ENCODE assay signal across 20 cellular contexts in genomic region chr5:135702191-135702590, GRCh38.
DNase-seq lines count a peak whose midpoint lies in the region; FAIRE-seq and TF ChIP-seq lines count a peak whose summit lies in the region.
"Had no signal": no experiment of that assay in that cellular context is flagged by ENCODE, and none has a peak within 500 bp of the region (broad histone marks: within the 10 kb centered on the region; RNA-seq: fewer than 3 reads in every experiment).

No MANE protein-coding gene starts in this region.

- peak; percentile 70 for FAIRE-seq in bronchial epithelial cell (lab: Jason Lieb, UNC)
- FAIRE-seq: A549, D721Med, G401.6, GM12891, GM19239 had no signal

- TF ChIP-seq EP300 in suprapubic skin (IDR thresholded peaks at IDR 0.05), result no peak

- TF ChIP-seq POLR2A in suprapubic skin (IDR thresholded peaks at IDR 0.05), result no peak

- TF ChIP-seq CTCF in bronchial epithelial cell (IDR thresholded peaks at IDR 0.05; ENCODE audit: insufficient read depth, low read length, severe bottlenecking) (no peak), suprapubic skin (IDR thresholded peaks at IDR 0.05) (no peak)

- H3K4me1 ChIP-seq in mesendoderm (ENCODE audit: control insufficient read depth, low read depth, low read length), result no peaks in the 10 kb centered on the region
- H3K4me1 ChIP-seq in suprapubic skin, result peaks cover 53% of the 10 kb centered on the region
- H3K4me1 ChIP-seq: A549; BLaER1 treated with 17β-estradiol and CSF1 and Interleukin-3, amounts not matched to agents 10 nM and 100 nM; Caco-2 had no signal

- DNase-seq in bronchial epithelial cell (ENCODE audit: low read depth) (no peak), mesendoderm (no peak), suprapubic skin (ENCODE audit: low spot score in 2 of 2) (no peak), HuH-7.5 (ENCODE audit: low spot score) (no peak), SW480 (ENCODE audit: low spot score) (no peak)
- DNase-seq: AML-193; Caco-2; Calu3; CD4-positive, alpha-beta T cell; CD8-positive, alpha-beta T cell; DMS79 treated with DMSO at 0.1 percent for 48 hours; GF-D8 had no signal

- H3K27ac ChIP-seq in mesendoderm (ENCODE audit: low read depth, low read length) (no peak overlapping the region), suprapubic skin (peak overlapping the region; percentile 34)
- H3K27ac ChIP-seq: 22Rv1; A549; BLaER1 treated with 17β-estradiol and CSF1 and Interleukin-3, amounts not matched to agents 10 nM and 100 nM; C4-2B had no signal

- no peak overlapping the region for H3K18ac ChIP-seq in mesendoderm (ENCODE audit: low read length)

- no peak overlapping the region for H3K23ac ChIP-seq in mesendoderm (ENCODE audit: low read length)

- H3K9me3 ChIP-seq in suprapubic skin, result no peaks in the 10 kb centered on the region
- H3K9me3 ChIP-seq: A549; BLaER1 treated with 17β-estradiol and CSF1 and Interleukin-3, amounts not matched to agents 10 nM and 100 nM; Caco-2 had no signal

- H2BK5ac ChIP-seq in mesendoderm (ENCODE audit: low read length), result no peak overlapping the region

- H4K5ac ChIP-seq in mesendoderm (ENCODE audit: low read length), result no peak overlapping the region

- no peaks in the 10 kb centered on the region for H3K79me2 ChIP-seq in mesendoderm (ENCODE audit: control insufficient read depth, insufficient read depth, low read length)

- H3K27me3 ChIP-seq in bronchial epithelial cell (ENCODE audit: control insufficient read depth, insufficient read depth, low read length), result no peaks in the 10 kb centered on the region
- no peaks in the 10 kb centered on the region for H3K27me3 ChIP-seq in mesendoderm (ENCODE audit: insufficient read depth, low read length, poor library complexity)
- no peaks in the 10 kb centered on the region for H3K27me3 ChIP-seq in suprapubic skin
- H3K27me3 ChIP-seq: BLaER1 treated with 17β-estradiol and CSF1 and Interleukin-3, amounts not matched to agents 10 nM and 100 nM had no signal

- H3K79me1 ChIP-seq in mesendoderm (ENCODE audit: low read length), result no peaks in the 10 kb centered on the region

- H3K56ac ChIP-seq in mesendoderm (ENCODE audit: low read length), result no peak overlapping the region

- no CpG with 5 or more reads among the region's 6 CpGs for WGBS in mesendoderm (ENCODE audit: extremely low coverage, insufficient coverage, low lambda C conversion rate)
- 93% methylated on average over 6 of the region's 6 CpGs for WGBS in suprapubic skin

- H3K4me2 ChIP-seq in mesendoderm (ENCODE audit: low read length), result no peak overlapping the region
- H3K4me2 ChIP-seq: A549; BLaER1 treated with 17β-estradiol and CSF1 and Interleukin-3, amounts not matched to agents 10 nM and 100 nM had no signal

- no peak overlapping the region for H3K4ac ChIP-seq in mesendoderm (ENCODE audit: low read depth, low read length)

- no peak overlapping the region for H3K9ac ChIP-seq in mesendoderm (ENCODE audit: low read length)
- H3K9ac ChIP-seq: BLaER1 treated with 17β-estradiol and CSF1 and Interleukin-3, amounts not matched to agents 10 nM and 100 nM had no signal

- no peak overlapping the region for H3K4me3 ChIP-seq in bronchial epithelial cell (ENCODE audit: low read depth, low read length)
- H3K4me3 ChIP-seq in mesendoderm (ENCODE audit: low read length), result no peak overlapping the region
- H3K4me3 ChIP-seq in suprapubic skin, result no peak overlapping the region
- H3K4me3 ChIP-seq: A549; BLaER1 treated with 17β-estradiol and CSF1 and Interleukin-3, amounts not matched to agents 10 nM and 100 nM had no signal

- no peak overlapping the region for H4K8ac ChIP-seq in mesendoderm (ENCODE audit: low read depth, low read length)

- no peak overlapping the region for H2BK15ac ChIP-seq in mesendoderm (replicated peaks; ENCODE audit: low read depth)

- H3K36me3 ChIP-seq in bronchial epithelial cell (ENCODE audit: control insufficient read depth, insufficient read depth, low read length) (no peaks in the 10 kb centered on the region), mesendoderm (ENCODE audit: control insufficient read depth, insufficient read depth, low read length) (no peaks in the 10 kb centered on the region), suprapubic skin (no peaks in the 10 kb centered on the region)
- H3K36me3 ChIP-seq: BLaER1 treated with 17β-estradiol and CSF1 and Interleukin-3, amounts not matched to agents 10 nM and 100 nM had no signal

- no peak overlapping the region for H2BK120ac ChIP-seq in mesendoderm (ENCODE audit: low read depth, low read length)

- peak overlapping the region; percentile 43 for H2AK5ac ChIP-seq in mesendoderm (ENCODE audit: low read length)
